14 cellular contexts compared by ENCODE assay signal in genomic region chr11:118602331-118602730, GRCh38. TPM values are rescaled to one million over a fixed set of nuclear protein-coding genes. Genes with fewer than 3 reads are reported as not detected.
A peak's percentile ranks its signal among the peaks of the same experiment; 100 is the strongest.
DNase-seq lines count a peak whose midpoint lies in the region; ATAC-seq and TF ChIP-seq lines count a peak whose summit lies in the region.
"Had no signal": no experiment of that assay in that cellular context is flagged by ENCODE, and none has a peak within 500 bp of the region (broad histone marks: within the 10 kb centered on the region; RNA-seq: fewer than 3 reads in every experiment).

No MANE protein-coding gene starts in this region.

- H3K4me1 ChIP-seq in left lung: peaks cover 19 to 21% of the 10 kb centered on the region in 2 donors
- peaks cover 50% of the 10 kb centered on the region for H3K4me1 ChIP-seq in vagina

- H3K27me3 ChIP-seq in left lung (peaks cover 0 to 8% of the 10 kb centered on the region in 2 donors), vagina (no peaks in the 10 kb centered on the region)
- H3K27me3 ChIP-seq: MG63 had no signal

- no peak overlapping the region for H3K4me3 Mint-ChIP-seq in activated naive CD8-positive, alpha-beta T cell
- no peak overlapping the region for H3K4me3 Mint-ChIP-seq in activated naive CD8-positive, alpha-beta T cell treated with anti-CD3 and anti-CD28 coated beads for 36 hours
- peak overlapping the region; percentile 6 for H3K4me3 Mint-ChIP-seq in endothelial cell (ENCODE audit: unreplicated experiment)

- intact Hi-C loops in left lung (cut with DNase I): loop anchor here in 1 of 2 donors (10.0 kb wide), 1 partner anchor 52 kb away; no protein-coding TSS in a partner anchor
- intact Hi-C loops in vagina (cut with DNase I): no loop called here

- peak; percentile 18 for ATAC-seq in left lung
- no peak for ATAC-seq in GM21786 (IDR thresholded peaks at IDR 0.05; ENCODE audit: unreplicated experiment)
- no peak for ATAC-seq in SK-N-SH treated with all-trans-retinoic acid at 6 μM for 48 hours

- peaks cover 13 to 62% of the 10 kb centered on the region in 2 donors for H3K36me3 ChIP-seq in left lung
- H3K36me3 ChIP-seq in vagina: peaks cover 0 to 38% of the 10 kb centered on the region in 2 donors

- no peak for DNase-seq in activated naive CD8-positive, alpha-beta T cell treated with anti-CD3 and anti-CD28 coated beads for 36 hours
- DNase-seq in endothelial cell (ENCODE audit: low spot score) (no peak), left lung (no peak), vagina (ENCODE audit: extremely low spot score in 2 of 2) (no peak), NCI-H2227 treated with DMSO at 0.1 percent for 48 hours (lab: John Stamatoyannopoulos, UW) (no peak)
- DNase-seq: activated naive CD4-positive, alpha-beta T cell treated with anti-CD3 and anti-CD28 coated beads, Interleukin-2, amount 50 U/mL, for 16 hours; caudate nucleus; MG63; NCI-H82; SIG-M5; stimulated activated CD4-positive, alpha-beta T cell treated with anti-CD3 and anti-CD28 coated beads, Interleukin-4, amount 100 ng/mL, for 1 hour had no signal

- TF ChIP-seq CTCF in endothelial cell (IDR thresholded peaks at IDR 0.05; ENCODE audit: unreplicated experiment): no peak
- no peak for TF ChIP-seq CTCF in left lung (IDR thresholded peaks at IDR 0.05)
- no peak for TF ChIP-seq CTCF in vagina (IDR thresholded peaks at IDR 0.05)

- H3K9me3 Mint-ChIP-seq in activated naive CD8-positive, alpha-beta T cell (ENCODE audit: low read depth): no peaks in the 10 kb centered on the region
- no peaks in the 10 kb centered on the region for H3K9me3 Mint-ChIP-seq in activated naive CD8-positive, alpha-beta T cell treated with anti-CD3 and anti-CD28 coated beads for 36 hours
- H3K9me3 Mint-ChIP-seq in endothelial cell (ENCODE audit: unreplicated experiment): no peaks in the 10 kb centered on the region

- peak overlapping the region; percentile 5 for H3K27ac Mint-ChIP-seq in activated naive CD8-positive, alpha-beta T cell
- H3K27ac Mint-ChIP-seq in activated naive CD8-positive, alpha-beta T cell treated with anti-CD3 and anti-CD28 coated beads for 36 hours: no peak overlapping the region
- H3K27ac Mint-ChIP-seq in endothelial cell (ENCODE audit: unreplicated experiment): no peak overlapping the region

- peaks cover 2% of the 10 kb centered on the region for H3K36me3 Mint-ChIP-seq in activated naive CD8-positive, alpha-beta T cell
- H3K36me3 Mint-ChIP-seq in activated naive CD8-positive, alpha-beta T cell treated with anti-CD3 and anti-CD28 coated beads for 36 hours: peaks cover 5% of the 10 kb centered on the region
- H3K36me3 Mint-ChIP-seq in endothelial cell (ENCODE audit: low read depth, unreplicated experiment): peaks cover 27% of the 10 kb centered on the region

- no peaks in the 10 kb centered on the region for H3K27me3 Mint-ChIP-seq in activated naive CD8-positive, alpha-beta T cell
- no peaks in the 10 kb centered on the region for H3K27me3 Mint-ChIP-seq in activated naive CD8-positive, alpha-beta T cell treated with anti-CD3 and anti-CD28 coated beads for 36 hours
- H3K27me3 Mint-ChIP-seq in endothelial cell (ENCODE audit: unreplicated experiment): peaks cover 6% of the 10 kb centered on the region

- peaks cover 2% of the 10 kb centered on the region for H3K4me1 Mint-ChIP-seq in activated naive CD8-positive, alpha-beta T cell (ENCODE audit: low read depth)
- peaks cover 2% of the 10 kb centered on the region for H3K4me1 Mint-ChIP-seq in activated naive CD8-positive, alpha-beta T cell treated with anti-CD3 and anti-CD28 coated beads for 36 hours
- H3K4me1 Mint-ChIP-seq in endothelial cell (ENCODE audit: unreplicated experiment): peaks cover 11% of the 10 kb centered on the region

- H3K27ac ChIP-seq in left lung (no peak overlapping the region), vagina (peak overlapping the region; percentile 98)

- H3K9me3 ChIP-seq in left lung (no peaks in the 10 kb centered on the region), vagina (no peaks in the 10 kb centered on the region)
- H3K9me3 ChIP-seq: MG63 had no signal

- no peak overlapping the region for H3K4me3 ChIP-seq in left lung
- H3K4me3 ChIP-seq in vagina: no peak overlapping the region
- H3K4me3 ChIP-seq: MG63 had no signal

- TF ChIP-seq POLR2A in vagina (IDR thresholded peaks at IDR 0.05): no peak

TF ChIP-seq in SK-N-SH treated with all-trans-retinoic acid at 6 μM for 48 hours, 23 proteins besides CTCF, POLR2A, EP300 and RAD21:
- no peak for TF ChIP-seq PPARA (CRISPR knock-in tag; IDR thresholded peaks at IDR 0.05; ENCODE audit: borderline replicate concordance)
- TF ChIP-seq RARB (CRISPR knock-in tag; IDR thresholded peaks at IDR 0.05): no peak
- no peak for TF ChIP-seq BACH2 (CRISPR knock-in tag; IDR thresholded peaks at IDR 0.05; ENCODE audit: borderline replicate concordance)
- TF ChIP-seq, protein P1, sequence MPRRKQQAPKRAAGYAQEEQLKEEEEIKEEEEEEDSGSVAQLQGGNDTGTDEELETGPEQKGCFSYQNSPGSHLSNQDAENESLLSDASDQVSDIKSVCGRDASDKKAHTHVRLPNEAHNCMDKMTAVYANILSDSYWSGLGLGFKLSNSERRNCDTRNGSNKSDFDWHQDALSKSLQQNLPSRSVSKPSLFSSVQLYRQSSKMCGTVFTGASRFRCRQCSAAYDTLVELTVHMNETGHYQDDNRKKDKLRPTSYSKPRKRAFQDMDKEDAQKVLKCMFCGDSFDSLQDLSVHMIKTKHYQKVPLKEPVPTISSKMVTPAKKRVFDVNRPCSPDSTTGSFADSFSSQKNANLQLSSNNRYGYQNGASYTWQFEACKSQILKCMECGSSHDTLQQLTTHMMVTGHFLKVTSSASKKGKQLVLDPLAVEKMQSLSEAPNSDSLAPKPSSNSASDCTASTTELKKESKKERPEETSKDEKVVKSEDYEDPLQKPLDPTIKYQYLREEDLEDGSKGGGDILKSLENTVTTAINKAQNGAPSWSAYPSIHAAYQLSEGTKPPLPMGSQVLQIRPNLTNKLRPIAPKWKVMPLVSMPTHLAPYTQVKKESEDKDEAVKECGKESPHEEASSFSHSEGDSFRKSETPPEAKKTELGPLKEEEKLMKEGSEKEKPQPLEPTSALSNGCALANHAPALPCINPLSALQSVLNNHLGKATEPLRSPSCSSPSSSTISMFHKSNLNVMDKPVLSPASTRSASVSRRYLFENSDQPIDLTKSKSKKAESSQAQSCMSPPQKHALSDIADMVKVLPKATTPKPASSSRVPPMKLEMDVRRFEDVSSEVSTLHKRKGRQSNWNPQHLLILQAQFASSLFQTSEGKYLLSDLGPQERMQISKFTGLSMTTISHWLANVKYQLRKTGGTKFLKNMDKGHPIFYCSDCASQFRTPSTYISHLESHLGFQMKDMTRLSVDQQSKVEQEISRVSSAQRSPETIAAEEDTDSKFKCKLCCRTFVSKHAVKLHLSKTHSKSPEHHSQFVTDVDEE (CRISPR knock-in tag; IDR thresholded peaks at IDR 0.05): no peak
- TF ChIP-seq, protein P2, sequence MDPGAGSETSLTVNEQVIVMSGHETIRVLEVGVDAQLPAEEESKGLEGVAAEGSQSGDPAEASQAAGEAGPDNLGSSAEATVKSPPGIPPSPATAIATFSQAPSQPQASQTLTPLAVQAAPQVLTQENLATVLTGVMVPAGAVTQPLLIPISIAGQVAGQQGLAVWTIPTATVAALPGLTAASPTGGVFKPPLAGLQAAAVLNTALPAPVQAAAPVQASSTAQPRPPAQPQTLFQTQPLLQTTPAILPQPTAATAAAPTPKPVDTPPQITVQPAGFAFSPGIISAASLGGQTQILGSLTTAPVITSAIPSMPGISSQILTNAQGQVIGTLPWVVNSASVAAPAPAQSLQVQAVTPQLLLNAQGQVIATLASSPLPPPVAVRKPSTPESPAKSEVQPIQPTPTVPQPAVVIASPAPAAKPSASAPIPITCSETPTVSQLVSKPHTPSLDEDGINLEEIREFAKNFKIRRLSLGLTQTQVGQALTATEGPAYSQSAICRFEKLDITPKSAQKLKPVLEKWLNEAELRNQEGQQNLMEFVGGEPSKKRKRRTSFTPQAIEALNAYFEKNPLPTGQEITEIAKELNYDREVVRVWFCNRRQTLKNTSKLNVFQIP (CRISPR knock-in tag; IDR thresholded peaks at IDR 0.05; ENCODE audit: borderline replicate concordance, low read depth): no peak
- no peak for TF ChIP-seq ZFP3 (CRISPR knock-in tag; IDR thresholded peaks at IDR 0.05)

RNA-seq across cellular contexts. Expression of gene PHLDB1, which starts 5.1 kb away (rescaled TPM):
- 1 to 10 TPM; 2.9 to 3.0 TPM for total RNA-seq in activated naive CD8-positive, alpha-beta T cell treated with anti-CD3 and anti-CD28 coated beads for 36 hours
- total RNA-seq in endothelial cell (ENCODE audit: unreplicated experiment) (45.4 TPM), left lung (100 to 1,000 TPM in 1 of 2 donors, 10 to 100 TPM in 1; 76.5 to 120 TPM), vagina (119 TPM)

RNA-seq across cellular contexts. Expression of gene ARCN1, which starts 30.1 kb away (rescaled TPM):
- total RNA-seq in activated naive CD8-positive, alpha-beta T cell treated with anti-CD3 and anti-CD28 coated beads for 36 hours: 100 to 1,000 TPM; 141 to 150 TPM
- total RNA-seq in endothelial cell (ENCODE audit: unreplicated experiment) (145 TPM), left lung (100 to 1,000 TPM; 141 to 163 TPM), vagina (78.6 TPM)

RNA-seq across cellular contexts. Expression of gene IFT46, which starts 36.6 kb away (rescaled TPM):
- total RNA-seq in activated naive CD8-positive, alpha-beta T cell treated with anti-CD3 and anti-CD28 coated beads for 36 hours: 10 to 100 TPM; 22.2 to 24.1 TPM
- 19.7 TPM for total RNA-seq in endothelial cell (ENCODE audit: unreplicated experiment)
- total RNA-seq in left lung: 10 to 100 TPM; 15.6 to 19.1 TPM
- total RNA-seq in vagina: 30.0 TPM

Comparison
In these comparisons a context has a peak if more than half of its experiments do, and no peak if none do; other contexts are left out.
1. RNA of gene PHLDB1, which starts 5.1 kb away (total RNA-seq): 76.5 to 120 TPM in left lung, 119 TPM in vagina (single experiment) and 45.4 TPM in endothelial cell (single experiment); 2.9 to 3.0 TPM in activated naive CD8-positive, alpha-beta T cell treated with anti-CD3 and anti-CD28 coated beads for 36 hours; every median in the first group is over 10 times any median in the second.